In genomic region chr11:11980841-11981308, GRCh38 we compare ENCODE assay signal across 12 cellular contexts. TPM values are rescaled to one million over a fixed set of nuclear protein-coding genes. Genes with fewer than 3 reads are reported as not detected.
DNase-seq lines count a peak whose midpoint lies in the region; ATAC-seq and TF ChIP-seq lines count a peak whose summit lies in the region.
"Had no signal": no experiment of that assay in that cellular context is flagged by ENCODE, and none has a peak within 500 bp of the region (broad histone marks: within the 10 kb centered on the region; RNA-seq: fewer than 3 reads in every experiment).

No MANE protein-coding gene starts in this region.

- peak overlapping the region; percentile 87 for H2AK5ac ChIP-seq in IMR-90 (ENCODE audit: low read depth, low read length)

- H2BK5ac ChIP-seq in IMR-90 (ENCODE audit: low read depth, low read length, poor library complexity, severe bottlenecking), result peak overlapping the region; percentile 82

- POLR2A ChIA-PET in IMR-90 (lab: Charles Lee; ENCODE audit: unreplicated experiment), result no interaction called here

- no peak for TF ChIP-seq CTCF in IMR-90 (conservative IDR thresholded peaks at IDR 0.05; ENCODE audit: low read depth, low read length)
- no peak for TF ChIP-seq CTCF in astrocyte of the spinal cord (IDR thresholded peaks at IDR 0.05; ENCODE audit: low read depth, low read length)
- TF ChIP-seq CTCF in hepatocyte (IDR thresholded peaks at IDR 0.05; ENCODE audit: poor library complexity), result no peak

- H3K23ac ChIP-seq in IMR-90 (ENCODE audit: low read depth, low read length), result 0 out of 2 replicates have a peak overlapping the region, but pooled peaks have one; percentile 23

- H3K4me3 ChIP-seq in IMR-90 (ENCODE audit: insufficient read depth, low read depth, low read length), result no peak overlapping the region
- no peak overlapping the region for H3K4me3 ChIP-seq in astrocyte of the spinal cord (ENCODE audit: low read depth, low read length)
- no peak overlapping the region for H3K4me3 ChIP-seq in hepatocyte

- H3K79me1 ChIP-seq in IMR-90 (ENCODE audit: low read depth in 1 of 2, low read length in 2 of 2), result peaks cover 45 to 91% of the 10 kb centered on the region in 2 experiments; a peak in 3 of 4 replicates

- no peak for ATAC-seq in IMR-90 (ENCODE audit: low read depth)
- ATAC-seq in GM21786 (IDR thresholded peaks at IDR 0.05; ENCODE audit: unreplicated experiment), result no peak
- no peak for ATAC-seq in HG03469 (IDR thresholded peaks at IDR 0.05; ENCODE audit: unreplicated experiment)

- peaks cover 56% of the 10 kb centered on the region for H3K9me1 ChIP-seq in IMR-90 (ENCODE audit: insufficient read depth, low read length)

- no peaks in the 10 kb centered on the region for H3K79me2 ChIP-seq in hepatocyte

- intact Hi-C loops in IMR-90 (cut with micrococcal nuclease), result no loop called here

- H4K20me1 ChIP-seq in IMR-90 (ENCODE audit: insufficient read depth, low read length) (no peaks in the 10 kb centered on the region), hepatocyte (ENCODE audit: insufficient read depth, poor library complexity, severe bottlenecking) (no peaks in the 10 kb centered on the region)

- no peak overlapping the region for H4K5ac ChIP-seq in IMR-90 (ENCODE audit: low read depth, low read length)

- H2BK120ac ChIP-seq in IMR-90 (ENCODE audit: low read depth, low read length), result peak overlapping the region; percentile 93

- H2AFZ ChIP-seq in IMR-90 (replicated peaks; ENCODE audit: low read length, poor library complexity) (no peak overlapping the region), hepatocyte (no peak overlapping the region)

- CTCF ChIA-PET in IMR-90 (lab: Yijun Ruan, JAX), result no interaction called here

- H3K27me3 ChIP-seq in IMR-90 (ENCODE audit: control insufficient read depth, insufficient read depth, low read length), result no peaks in the 10 kb centered on the region
- H3K27me3 ChIP-seq in hepatocyte, result no peaks in the 10 kb centered on the region

- BruUV-seq in IMR-90 (replicated peaks; lab: Mats Ljungman, UMichigan), result no TSS peak

- TF ChIP-seq RAD21 in IMR-90 (IDR thresholded peaks at IDR 0.05; ENCODE audit: low read length), result no peak

- H3K27ac ChIP-seq in IMR-90 (ENCODE audit: insufficient read depth, low read length), result peak overlapping the region; percentile 18; the same call in 1 of the 2 replicates
- peak overlapping the region; percentile 94 for H3K27ac ChIP-seq in hepatocyte
- peak overlapping the region; percentile 33 for H3K27ac ChIP-seq in temporal lobe (ENCODE audit: low read depth, low read length)

- peak; percentile 55 for DNase-seq in IMR-90
- peak; percentile 75 for DNase-seq in astrocyte of the spinal cord (ENCODE audit: low read depth, low spot score)
- DNase-seq in hepatocyte (ENCODE audit: low spot score), result no peak
- DNase-seq in 8988T, result no peak
- DNase-seq: CD4-positive, CD25-positive, alpha-beta regulatory T cell; foreskin melanocyte; NCI-H2029 treated with DMSO at 0.1 percent for 48 hours; stimulated activated CD4-positive, alpha-beta T cell treated with anti-CD3 and anti-CD28 coated beads, Interleukin-4, amount 100 ng/mL, for 4 hours; stimulated activated naive CD4-positive, alpha-beta T cell had no signal

- H3K56ac ChIP-seq in IMR-90 (ENCODE audit: extremely low read depth, insufficient read depth, low read length), result 0 out of 2 replicates have a peak overlapping the region, but pooled peaks have one; percentile 13

- H3K14ac ChIP-seq in IMR-90 (replicated peaks; ENCODE audit: low read depth, low read length), result peak overlapping the region; percentile 91; the same call in 1 of the 2 replicates

- no peak overlapping the region for H3K18ac ChIP-seq in IMR-90 (ENCODE audit: low read depth, low read length)

- peak overlapping the region; percentile 81; the same call in 2 of the 3 replicates for H2BK15ac ChIP-seq in IMR-90 (ENCODE audit: low read depth, low read length)

- H2BK20ac ChIP-seq in IMR-90 (ENCODE audit: low read depth, low read length), result peak overlapping the region; percentile 65; the same call in 1 of the 2 replicates

- H3K4me1 ChIP-seq in IMR-90 (ENCODE audit: control insufficient read depth, insufficient read depth, low read length), result peaks cover 56% of the 10 kb centered on the region
- peaks cover 35% of the 10 kb centered on the region for H3K4me1 ChIP-seq in hepatocyte (ENCODE audit: insufficient read depth)

- dilution Hi-C loops in IMR-90 (cut with HindIII; ENCODE audit: low sequenced_read_pairs, unreplicated experiment), result no loop called here

- H3K36me3 ChIP-seq in IMR-90 (ENCODE audit: control insufficient read depth, insufficient read depth, low read length) (peaks cover 10% of the 10 kb centered on the region), hepatocyte (replicated peaks; ENCODE audit: insufficient read depth, low read depth) (no peaks in the 10 kb centered on the region)

- peak overlapping the region in 1 of 2 experiments; percentile 75; a peak in 2 of 4 replicates for H4K8ac ChIP-seq in IMR-90 (ENCODE audit: low read depth in 2 of 2, low read length in 2 of 2)

- H3K4ac ChIP-seq in IMR-90 (ENCODE audit: low read depth, low read length), result peak overlapping the region; percentile 99

- no peak overlapping the region for H3K9ac ChIP-seq in IMR-90 (ENCODE audit: low read depth, low read length)

- no peaks in the 10 kb centered on the region for H3K9me2 ChIP-seq in hepatocyte (replicated peaks; ENCODE audit: insufficient read depth)

- H3K4me2 ChIP-seq in IMR-90 (ENCODE audit: low read depth, low read length), result no peak overlapping the region
- H3K4me2 ChIP-seq in hepatocyte, result no peak overlapping the region

- TF ChIP-seq POLR2A in IMR-90 (IDR thresholded peaks at IDR 0.05; ENCODE audit: low read depth, low read length), result no peak

- 0 out of 2 replicates have a peak overlapping the region, but pooled peaks have one; percentile 85 for H4K91ac ChIP-seq in IMR-90 (ENCODE audit: insufficient read depth, low read depth, low read length)

- no CpG with 5 or more reads among the region's 3 CpGs for WGBS in IMR-90 (ENCODE audit: extremely low coverage in 2 of 2, insufficient read length in 1 of 2), 2 experiments
- 90% methylated on average over 3 of the region's 3 CpGs for WGBS in hepatocyte (ENCODE audit: low lambda C conversion rate, missing lambda C conversion rate)

- H2AK9ac ChIP-seq in IMR-90 (replicated peaks; ENCODE audit: low read depth, low read length, poor library complexity), result peak overlapping the region; percentile 42

- in situ Hi-C loops in IMR-90 (cut with MboI; ENCODE audit: low sequenced_read_pairs), result no loop called here
- in situ Hi-C loops in astrocyte of the spinal cord (cut with HindIII; ENCODE audit: low sequenced_read_pairs), result no loop called here

- H3K9me3 ChIP-seq in IMR-90 (ENCODE audit: control insufficient read depth, insufficient read depth, low read length) (no peaks in the 10 kb centered on the region; the same call in 1 of the 2 replicates), hepatocyte (ENCODE audit: low read depth) (no peaks in the 10 kb centered on the region)

TF ChIP-seq in IMR-90, 13 proteins besides CTCF, POLR2A, EP300 and RAD21:
- TF ChIP-seq FOS (IDR thresholded peaks at IDR 0.05; ENCODE audit: low read depth, low read length), result no peak
- no peak for TF ChIP-seq RCOR1 (IDR thresholded peaks at IDR 0.05; ENCODE audit: insufficient replicate concordance, low read length)
- TF ChIP-seq MXI1 (IDR thresholded peaks at IDR 0.05; ENCODE audit: borderline replicate concordance, low read depth, low read length), result no peak
- no peak for TF ChIP-seq MAZ (IDR thresholded peaks at IDR 0.05; ENCODE audit: borderline replicate concordance, low read depth, low read length)
- TF ChIP-seq RFX5 (IDR thresholded peaks at IDR 0.05; ENCODE audit: low read depth, low read length), result no peak
- TF ChIP-seq CEBPB (IDR thresholded peaks at IDR 0.05; ENCODE audit: low read depth, low read length), result no peak
- no peak for TF ChIP-seq USF2 (IDR thresholded peaks at IDR 0.05; ENCODE audit: low read depth, low read length)
- TF ChIP-seq BHLHE40 (IDR thresholded peaks at IDR 0.05; ENCODE audit: low read depth, low read length), result no peak; the same call in 1 of the 2 replicates
- TF ChIP-seq CHD1 (IDR thresholded peaks at IDR 0.05; ENCODE audit: low read depth, low read length), result no peak
- TF ChIP-seq ELK1 (IDR thresholded peaks at IDR 0.05; ENCODE audit: borderline replicate concordance, low read depth, low read length), result no peak
- no peak for TF ChIP-seq MAFK (IDR thresholded peaks at IDR 0.05; ENCODE audit: low read depth, low read length)
- TF ChIP-seq SMC3 (IDR thresholded peaks at IDR 0.05; ENCODE audit: low read depth, low read length), result no peak

RNA-seq across cellular contexts. Expression of gene DKK3, which starts 27.6 kb away (rescaled TPM):
- total RNA-seq in IMR-90 (2012; rRNA removed) (348 and 453 TPM in 2 replicates), hepatocyte (66.6 and 71.3 TPM in 2 replicates), temporal lobe (197 TPM)
- polyA plus RNA-seq in IMR-90 (2012; rRNA removed) (838 and 964 TPM in 2 replicates), hepatocyte (64.3 and 66.0 TPM in 2 replicates)
- 812 and 1,206 TPM in 2 replicates for polyA plus RNA-seq in IMR-90 (2012; cell fraction: cytosol; rRNA removed)
- 383 and 412 TPM in 2 replicates for polyA plus RNA-seq in IMR-90 (2012; cell fraction: nucleus; rRNA removed; ENCODE audit: low replicate concordance)
- total RNA-seq: CD4-positive, CD25-positive, alpha-beta regulatory T cell had no signal

Comparison
In these comparisons a context has a peak if more than half of its experiments do, and no peak if none do; other contexts are left out.
1. DNase-seq: peak in IMR-90 (single experiment) and astrocyte of the spinal cord (single experiment); none in hepatocyte (single experiment) and 8988T (single experiment).
2. H3K27ac ChIP-seq: peak in every context shown above with its lines; median percentile 94 in hepatocyte; 33 in temporal lobe; 18 in IMR-90.